ENCODE assay signal across 16 cellular contexts in the genomic region with DNA sequence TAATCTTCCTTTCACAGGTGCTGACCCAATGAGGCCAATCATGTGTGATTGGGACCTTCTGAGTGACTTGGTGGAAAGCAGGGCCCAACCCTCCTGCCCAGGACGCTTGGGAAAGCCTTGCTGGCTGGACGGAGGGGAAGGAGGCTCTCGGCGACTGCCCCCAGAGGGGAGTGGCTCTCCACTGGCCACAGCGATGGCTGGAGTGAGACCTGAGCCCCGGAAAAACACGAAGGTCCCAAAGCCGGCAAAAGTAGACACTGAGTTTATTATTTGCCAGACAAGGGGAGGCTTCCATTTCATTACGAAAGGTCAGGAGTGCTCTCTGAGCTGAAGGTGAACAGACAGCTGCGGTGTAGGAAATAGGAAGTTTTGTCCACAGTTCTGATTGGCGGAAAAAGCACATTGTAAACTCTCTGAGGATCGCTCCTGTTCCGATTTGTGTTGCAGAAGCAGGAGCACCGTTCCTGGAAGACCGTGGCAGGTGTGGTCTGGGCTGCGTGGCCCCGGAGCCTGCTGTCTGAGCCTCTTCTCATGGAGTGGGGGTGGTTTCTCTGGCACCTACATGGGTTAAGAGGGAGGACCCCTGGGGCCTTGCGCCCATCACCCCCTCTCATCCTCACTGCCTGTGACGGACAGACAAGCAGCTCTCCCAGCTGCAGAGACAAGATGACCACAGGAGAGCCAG. TPM values are rescaled to one million over a fixed set of nuclear protein-coding genes. Genes with fewer than 3 reads are reported as not detected.
DNase-seq lines count a peak whose midpoint lies in the region; ATAC-seq and TF ChIP-seq lines count a peak whose summit lies in the region.
"Had no signal": no experiment of that assay in that cellular context is flagged by ENCODE, and none has a peak within 500 bp of the region (broad histone marks: within the 10 kb centered on the region; RNA-seq: fewer than 3 reads in every experiment).

No MANE protein-coding gene starts in this region.

- H3K4me1 ChIP-seq in thyroid gland, result peaks cover 27 to 32% of the 10 kb centered on the region in 2 donors

- no peak overlapping the region for H3K27ac Mint-ChIP-seq in immature natural killer cell

- no peaks in the 10 kb centered on the region for H3K27me3 ChIP-seq in thyroid gland

- H3K9me3 Mint-ChIP-seq in immature natural killer cell, result peaks cover 0 to 1% (median 0%) of the 10 kb centered on the region in 6 donors

- peaks cover 0 to 8% (median 5%) of the 10 kb centered on the region in 3 donors for H3K27me3 Mint-ChIP-seq in immature natural killer cell (ENCODE audit: low read depth in 3 of 3)

- H3K36me3 ChIP-seq in thyroid gland, result no peaks in the 10 kb centered on the region

- TF ChIP-seq CTCF in thyroid gland (IDR thresholded peaks at IDR 0.05), result no peak

- no peaks in the 10 kb centered on the region for H3K9me3 ChIP-seq in thyroid gland

- peak; percentile 42 for DNase-seq in NCI-H2107 treated with DMSO at 0.1 percent for 48 hours (lab: John Stamatoyannopoulos, UW; ENCODE audit: unreplicated experiment)
- no peak for DNase-seq in NCI-H2107 (lab: John Stamatoyannopoulos, UW)
- peak; percentile 67 to 85 (median 78) for DNase-seq in NCI-H1417 (lab: John Stamatoyannopoulos, UW)
- no peak for DNase-seq in left colon
- DNase-seq in thyroid gland, result no peak
- no peak for DNase-seq in immature natural killer cell
- DNase-seq in activated gamma-delta T cell (lab: John Stamatoyannopoulos, UW), result no peak
- DNase-seq: DMS 273 treated with DMSO at 0.1 percent for 48 hours, HCEC 1CT, MV-4-11, NCI-H446, PC-9 had no signal

- intact Hi-C loops in left colon (cut with DNase I, micrococcal nuclease), result no loop called here
- intact Hi-C loops in thyroid gland (cut with DNase I), result no loop called here

- 63 to 73% methylated on average over 16 to 18 of the region's 19 CpGs for WGBS in thyroid gland, 2 donors

- no peaks in the 10 kb centered on the region for H3K36me3 Mint-ChIP-seq in immature natural killer cell

- ATAC-seq in left colon (peak; percentile 53), GM18858 (IDR thresholded peaks at IDR 0.05; ENCODE audit: unreplicated experiment) (no peak)

- peak overlapping the region; percentile 87 to 98 (median 95) for H3K27ac ChIP-seq in thyroid gland
- H3K27ac ChIP-seq: PC-9 had no signal

- H3K4me3 Mint-ChIP-seq in immature natural killer cell, result no peak overlapping the region

- TF ChIP-seq POLR2A in thyroid gland (IDR thresholded peaks at IDR 0.05), result no peak

- no peaks in the 10 kb centered on the region for H3K4me1 Mint-ChIP-seq in immature natural killer cell

- H3K4me3 ChIP-seq in thyroid gland (replicated peaks in 1 of 3), result no peak overlapping the region
- H3K4me3 ChIP-seq: PC-9 had no signal

RNA-seq across cellular contexts. Expression of gene KRTAP10-1, which starts 41.6 kb away (rescaled TPM):
- total RNA-seq in left colon, result not detected
- total RNA-seq in thyroid gland, result not detected
- not detected for polyA plus RNA-seq in immature natural killer cell
- total RNA-seq: A172, PC-9, SK-MEL-5 had no signal
- polyA plus RNA-seq: BJ had no signal

RNA-seq across cellular contexts. Expression of gene LRRC3, which starts 43.1 kb away (rescaled TPM):
- 1 to 10 TPM; 2.5 to 3.5 TPM for total RNA-seq in left colon
- total RNA-seq in thyroid gland, result under 1 TPM; 0.78 to 0.92 (median 0.85) TPM
- polyA plus RNA-seq in immature natural killer cell, result under 1 TPM in 1 of 3 donors, not detected in 2; 0.29 TPM

RNA-seq across cellular contexts. Expression of gene KRTAP10-2, which starts 52.9 kb away (rescaled TPM):
- total RNA-seq in left colon, result not detected
- not detected for total RNA-seq in thyroid gland
- not detected for polyA plus RNA-seq in immature natural killer cell
- total RNA-seq: A172, PC-9, SK-MEL-5 had no signal
- polyA plus RNA-seq: BJ had no signal

Comparison
In these comparisons a context has a peak if more than half of its experiments do, and no peak if none do; other contexts are left out.
1. DNase-seq: peak in NCI-H2107 treated with DMSO at 0.1 percent for 48 hours (single experiment) and NCI-H1417 (3 of 3); none in NCI-H2107 (single experiment), left colon (0 of 2), thyroid gland (0 of 2), immature natural killer cell (0 of 3) and activated gamma-delta T cell (single experiment).